Comparison of ENCODE assay signal across 1 cellular context in genomic region chr12:6316921-6317692, GRCh38.
TF ChIP-seq lines count a peak whose summit lies in the region.

No MANE protein-coding gene starts in this region.

TF ChIP-seq in K562, 482 proteins besides CTCF, POLR2A, EP300 and RAD21:
- TF ChIP-seq ARID4B (CRISPR knock-in tag; IDR thresholded peaks at IDR 0.05) (0 out of 2 replicates have a peak, but pooled peaks have one; percentile 21), MAZ (CRISPR knock-in tag; conservative IDR thresholded peaks at IDR 0.05 in 1 of 2, IDR thresholded peaks at IDR 0.05 in 1 of 2) (no peak)
TF ChIP-seq in K562: peak in this region for 1.
